ENCODE assay signal across 1 cellular context in the genomic region with DNA sequence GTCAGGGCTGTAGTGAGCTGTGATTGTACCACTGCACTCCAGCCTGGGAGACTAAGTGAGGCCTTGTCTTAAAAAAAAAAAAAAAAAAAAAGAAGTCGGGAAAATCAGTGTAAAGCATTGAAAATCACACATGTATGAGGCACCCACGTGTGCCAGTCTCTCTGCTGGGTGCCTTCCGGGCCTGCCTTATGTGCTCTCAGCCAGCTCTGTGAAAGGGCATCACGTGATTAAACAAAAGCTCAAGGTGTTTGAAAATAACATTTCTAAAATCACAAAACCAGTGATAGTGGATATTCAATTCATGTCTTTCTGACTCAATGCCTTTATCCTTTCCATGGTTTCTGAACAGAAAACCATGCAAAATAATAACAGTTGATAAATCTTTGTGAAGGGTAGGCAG.
TF ChIP-seq lines count a peak whose summit lies in the region.

No MANE protein-coding gene starts in this region.

TF ChIP-seq in K562, 482 proteins besides CTCF, POLR2A, EP300 and RAD21 (continued from another document):
- TF ChIP-seq, protein P1, sequence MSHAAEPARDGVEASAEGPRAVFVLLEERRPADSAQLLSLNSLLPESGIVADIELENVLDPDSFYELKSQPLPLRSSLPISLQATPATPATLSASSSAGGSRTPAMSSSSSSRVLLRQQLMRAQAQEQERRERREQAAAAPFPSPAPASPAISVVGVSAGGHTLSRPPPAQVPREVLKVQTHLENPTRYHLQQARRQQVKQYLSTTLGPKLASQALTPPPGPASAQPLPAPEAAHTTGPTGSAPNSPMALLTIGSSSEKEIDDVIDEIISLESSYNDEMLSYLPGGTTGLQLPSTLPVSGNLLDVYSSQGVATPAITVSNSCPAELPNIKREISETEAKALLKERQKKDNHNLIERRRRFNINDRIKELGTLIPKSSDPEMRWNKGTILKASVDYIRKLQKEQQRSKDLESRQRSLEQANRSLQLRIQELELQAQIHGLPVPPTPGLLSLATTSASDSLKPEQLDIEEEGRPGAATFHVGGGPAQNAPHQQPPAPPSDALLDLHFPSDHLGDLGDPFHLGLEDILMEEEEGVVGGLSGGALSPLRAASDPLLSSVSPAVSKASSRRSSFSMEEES (CRISPR knock-in tag; IDR thresholded peaks at IDR 0.05), result peak; percentile 84
- no peak for TF ChIP-seq BHLHE40 (IDR thresholded peaks at IDR 0.05; ENCODE audit: low read length)
- TF ChIP-seq ELF4 (CRISPR knock-in tag; IDR thresholded peaks at IDR 0.05), result no peak
